Comparison of ENCODE assay signal across 12 cellular contexts in the genomic region with DNA sequence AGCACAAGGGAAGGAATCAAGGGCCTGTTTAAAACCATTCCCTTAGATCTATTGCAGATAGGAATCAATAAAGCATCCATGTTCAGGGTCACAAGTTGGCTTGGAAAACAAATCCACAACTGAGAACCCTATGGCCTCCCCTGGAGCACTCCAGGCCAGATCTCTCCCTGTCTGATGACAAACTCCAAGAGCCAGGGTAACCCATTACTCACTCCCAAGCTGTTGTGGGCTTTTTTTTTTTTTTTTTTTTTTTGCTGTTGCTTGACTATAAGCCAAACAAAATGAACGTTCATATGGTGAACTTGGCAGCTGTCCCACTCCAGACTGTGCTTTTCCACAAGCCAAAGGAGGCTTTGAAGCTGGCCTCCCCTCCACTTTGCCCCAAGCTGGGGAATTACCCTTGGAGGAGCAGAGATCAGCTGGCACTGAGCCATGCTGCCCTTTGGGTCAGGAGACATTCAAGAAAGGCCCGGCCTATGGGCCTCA. TPM values are rescaled to one million over a fixed set of nuclear protein-coding genes. Genes with fewer than 3 reads are reported as not detected.
DNase-seq lines count a peak whose midpoint lies in the region; FAIRE-seq and TF ChIP-seq lines count a peak whose summit lies in the region.
"Had no signal": no experiment of that assay in that cellular context is flagged by ENCODE, and none has a peak within 500 bp of the region (broad histone marks: within the 10 kb centered on the region; RNA-seq: fewer than 3 reads in every experiment).

No MANE protein-coding gene starts in this region.

- in situ Hi-C loops in astrocyte of the spinal cord (cut with HindIII; ENCODE audit: low sequenced_read_pairs) = no loop called here

- H3K4me3 ChIP-seq in AG04450 (ENCODE audit: low read depth, low read length) (no peak overlapping the region), astrocyte of the spinal cord (ENCODE audit: low read depth, low read length) (no peak overlapping the region), endodermal cell (ENCODE audit: low read length) (no peak overlapping the region)

- peak; percentile 2 for DNase-seq in AG04450 (ENCODE audit: low read depth, low spot score)
- peak; percentile 76 for DNase-seq in NCI-H1092 treated with DMSO at 0.1 percent for 48 hours (lab: John Stamatoyannopoulos, UW)
- DNase-seq in astrocyte of the spinal cord (ENCODE audit: low read depth, low spot score) = peak; percentile 89
- DNase-seq in kidney glomerular epithelial cell (lab: John Stamatoyannopoulos, UW) = peak; percentile 84
- no peak for DNase-seq in NCI-H146 (lab: John Stamatoyannopoulos, UW)
- DNase-seq in endodermal cell = no peak
- DNase-seq in HuH-7.5 (ENCODE audit: low spot score) = no peak
- no peak for DNase-seq in frontal cortex (ENCODE audit: low spot score in 2 of 2)
- DNase-seq: activated naive CD4-positive, alpha-beta T cell treated with Interleukin-2 at 50 U/mL for 16 hours; stimulated activated CD4-positive, alpha-beta T cell treated with anti-CD3 and anti-CD28 coated beads, Interleukin-1b, Interleukin-23, amount 100 ng/mL, for 48 hours had no signal

- no peaks in the 10 kb centered on the region for H3K36me3 Mint-ChIP-seq in endodermal cell (ENCODE audit: low read depth)

- no peaks in the 10 kb centered on the region for H3K4me1 ChIP-seq in endodermal cell (ENCODE audit: control insufficient read depth, insufficient read depth, low read length)

- peaks cover 11% of the 10 kb centered on the region for H3K4me1 Mint-ChIP-seq in endodermal cell

- no peaks in the 10 kb centered on the region for H3K9me3 ChIP-seq in AG04450 (ENCODE audit: control insufficient read depth, insufficient read depth, low read length)
- H3K9me3 ChIP-seq in endodermal cell (ENCODE audit: control insufficient read depth, low read length) = no peaks in the 10 kb centered on the region

- no peak for FAIRE-seq in frontal cortex (lab: Jason Lieb, UNC)

- H3K27ac ChIP-seq in AG04450 (ENCODE audit: low read depth, low read length) (no peak overlapping the region), endodermal cell (ENCODE audit: low read depth, low read length) (no peak overlapping the region)

- WGBS in endodermal cell (ENCODE audit: insufficient coverage in 1 of 2, insufficient read length in 1 of 2), 2 experiments = 93 to 100% methylated on average over 1 to 2 of the region's 2 CpGs

- no peak overlapping the region for H3K4me3 Mint-ChIP-seq in endodermal cell
- H3K4me3 Mint-ChIP-seq: T-helper 1 cell treated with Interleukin-12 subunit alpha and Interleukin-12 subunit beta and Interleukin-4 antibody, amounts not matched to agents 30 μg/mL and 1 μg/mL, for 36 hours had no signal

- H3K27ac Mint-ChIP-seq in endodermal cell = no peak overlapping the region
- H3K27ac Mint-ChIP-seq: T-helper 1 cell treated with Interleukin-12 subunit alpha and Interleukin-12 subunit beta and Interleukin-4 antibody, amounts not matched to agents 30 μg/mL and 1 μg/mL, for 36 hours had no signal

- no peaks in the 10 kb centered on the region for H3K9me3 Mint-ChIP-seq in endodermal cell

- no peaks in the 10 kb centered on the region for H3K36me3 ChIP-seq in endodermal cell (ENCODE audit: control insufficient read depth, insufficient read depth, low read length)

- POLR2A ChIA-PET in AG04450 (lab: Yijun Ruan, JAX) = no interaction called here

- no peak overlapping the region for H3K9ac ChIP-seq in endodermal cell (ENCODE audit: extremely low read depth, low read length, poor library complexity, severe bottlenecking)

- H3K27me3 ChIP-seq in AG04450 (ENCODE audit: control insufficient read depth, insufficient read depth, low read length) (no peaks in the 10 kb centered on the region), endodermal cell (ENCODE audit: control insufficient read depth, insufficient read depth, low read length, poor library complexity, severe bottlenecking) (no peaks in the 10 kb centered on the region)

- CTCF ChIA-PET in AG04450 (lab: Charles Lee) = no interaction called here

- H3K27me3 Mint-ChIP-seq in endodermal cell (ENCODE audit: insufficient read depth) = no peaks in the 10 kb centered on the region

- no peak for TF ChIP-seq CTCF in AG04450 (IDR thresholded peaks at IDR 0.05; ENCODE audit: low read depth, low read length)
- TF ChIP-seq CTCF in astrocyte of the spinal cord (IDR thresholded peaks at IDR 0.05; ENCODE audit: low read depth, low read length) = no peak
- no peak for TF ChIP-seq CTCF in endodermal cell (conservative IDR thresholded peaks at IDR 0.05)

RNA-seq across cellular contexts. Expression of a gene that starts 35.7 kb away (rescaled TPM):
- 0.02 TPM in 1 of 2 replicates, not detected in the other for polyA plus RNA-seq in AG04450 (2011; rRNA removed)
- 0.13 TPM in 1 of 2 replicates, not detected in the other for polyA minus RNA-seq in AG04450 (2011; rRNA and poly(A)+ RNA removed)
- total RNA-seq in endodermal cell (1 to 10 TPM; 6.9 to 9.6 TPM), frontal cortex (4.5 TPM)
- 3.8 TPM for polyA plus RNA-seq in endodermal cell (2013, experiment 1 of 2)
- 3.6 TPM for polyA plus RNA-seq in endodermal cell (2013, experiment 2 of 2)
- polyA plus RNA-seq: BJ had no signal

Comparison
In these comparisons a context has a peak if more than half of its experiments do, and no peak if none do; other contexts are left out.
1. DNase-seq: peak in AG04450 (single experiment), NCI-H1092 treated with DMSO at 0.1 percent for 48 hours (single experiment), astrocyte of the spinal cord (single experiment) and kidney glomerular epithelial cell (single experiment); none in NCI-H146 (single experiment), endodermal cell (single experiment), HuH-7.5 (single experiment) and frontal cortex (0 of 2).